In the genomic region with DNA sequence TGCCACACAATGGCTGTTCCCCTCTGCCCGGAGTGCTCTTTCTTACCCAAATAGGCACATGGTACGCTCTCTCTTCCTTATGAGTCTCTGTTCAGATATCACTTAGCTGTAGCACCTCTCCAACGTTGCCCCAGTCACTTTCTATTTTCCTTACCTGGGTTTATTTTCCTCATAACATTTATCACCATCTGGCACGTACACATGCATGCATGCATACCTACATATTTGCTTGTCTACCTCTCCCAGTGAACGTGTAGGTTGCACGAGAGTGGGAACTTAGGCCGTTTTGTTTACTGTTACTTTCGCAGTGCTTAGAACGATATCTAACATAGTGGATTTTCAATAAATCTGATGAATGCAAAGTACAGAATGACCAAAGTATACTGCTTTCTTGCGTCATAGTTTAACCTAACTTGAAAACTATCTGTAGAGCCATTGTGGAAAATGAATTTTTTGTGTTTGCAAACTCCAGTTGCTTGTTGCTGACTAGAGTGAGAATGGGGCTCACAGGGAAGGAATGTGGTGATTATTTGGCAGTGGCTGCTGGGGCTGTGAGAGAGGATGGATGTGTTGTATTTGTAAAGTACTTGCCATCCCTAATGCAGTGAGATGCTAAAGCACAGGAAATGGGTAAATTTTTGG, we compare ENCODE assay signal across 1 cellular context.
TF ChIP-seq lines count a peak whose summit lies in the region.

No MANE protein-coding gene starts in this region.

TF ChIP-seq in WTC11, 78 proteins besides CTCF, POLR2A, EP300 and RAD21:
- TF ChIP-seq RELA (CRISPR knock-in tag; IDR thresholded peaks at IDR 0.05; ENCODE audit: borderline replicate concordance) (no peak), SMAD4 (CRISPR knock-in tag; IDR thresholded peaks at IDR 0.05) (no peak), GABPB1 (CRISPR knock-in tag; IDR thresholded peaks at IDR 0.05) (peak; percentile 86), AFF4 (CRISPR knock-in tag; IDR thresholded peaks at IDR 0.05; ENCODE audit: borderline replicate concordance) (no peak), TEAD1 (CRISPR knock-in tag; IDR thresholded peaks at IDR 0.05) (peak; percentile 32; the same call in 1 of the 2 replicates)
